31 cellular contexts compared by ENCODE assay signal in genomic region chr4:169630069-169630468, GRCh38.
"Had no signal": no experiment of that assay in that cellular context is flagged by ENCODE, and none has a peak within 500 bp of the region (broad histone marks: within the 10 kb centered on the region; RNA-seq: fewer than 3 reads in every experiment).

No MANE protein-coding gene starts in this region.

- H3K36me3 ChIP-seq: gastrocnemius medialis, lower lobe of right lung, neutrophil, pancreas, right lobe of liver, tibial artery had no signal

- H3K27me3 ChIP-seq: dorsolateral prefrontal cortex, gastrocnemius medialis, hepatocyte, neutrophil, pancreas, right lobe of liver, testis, tibial artery had no signal

- H3K9me3 Mint-ChIP-seq: mesothelial cell of epicardium; naive B cell; natural killer cell treated with Interleukin-12 subunit alpha and Interleukin-12 subunit beta and Interleukin-15 and Interleukin-18, amount 100 ng/mL, for 72 hours; stimulated activated memory B cell treated with anti-CD40 and anti-IgM and Interleukin-4, amounts not matched to agents 10 μg/mL and 1 μg/mL and 100 μg/mL, for 72 hours; type B pancreatic cell had no signal

- H3K9me3 ChIP-seq: gastrocnemius medialis, lower lobe of right lung, mucosa of descending colon, neutrophil, pancreas, right lobe of liver, testis, tibial artery had no signal

- H3K36me3 Mint-ChIP-seq: natural killer cell treated with Interleukin-12 subunit alpha and Interleukin-12 subunit beta and Interleukin-15 and Interleukin-18, amount 100 ng/mL, for 72 hours had no signal

- H3K27ac ChIP-seq: dorsolateral prefrontal cortex, epithelial cell of prostate, gastrocnemius medialis, hepatocyte, lower lobe of right lung, neutrophil, pancreas, right lobe of liver, testis, tibial artery had no signal

- ATAC-seq: esophagus mucosa; gastrocnemius medialis; left colon; left ventricle myocardium superior; lower lobe of right lung; mucosa of descending colon; natural killer cell treated with Interleukin-12 subunit alpha and Interleukin-12 subunit beta and Interleukin-15 and Interleukin-18, amount 100 ng/mL, for 72 hours; pancreas; right lobe of liver; stimulated activated memory B cell treated with anti-CD40 and anti-IgM and Interleukin-4, amounts not matched to agents 10 μg/mL and 1 μg/mL and 100 μg/mL, for 72 hours; stimulated activated naive CD8-positive, alpha-beta T cell treated with anti-CD3 and anti-CD28 coated beads, Interleukin-15, Interleukin-2, amounts not matched to agents 100 U/mL and 50 U/mL, for 24 hours had no signal

- H3K27me3 Mint-ChIP-seq: naive B cell; natural killer cell treated with Interleukin-12 subunit alpha and Interleukin-12 subunit beta and Interleukin-15 and Interleukin-18, amount 100 ng/mL, for 72 hours; stimulated activated memory B cell treated with anti-CD40 and anti-IgM and Interleukin-4, amounts not matched to agents 10 μg/mL and 1 μg/mL and 100 μg/mL, for 72 hours; type B pancreatic cell had no signal

- H3K4me3 Mint-ChIP-seq: endodermal cell; mesothelial cell of epicardium; natural killer cell treated with Interleukin-12 subunit alpha and Interleukin-12 subunit beta and Interleukin-15 and Interleukin-18, amount 100 ng/mL, for 72 hours; neural crest cell; stimulated activated memory B cell treated with anti-CD40 and anti-IgM and Interleukin-4, amounts not matched to agents 10 μg/mL and 1 μg/mL and 100 μg/mL, for 72 hours; type B pancreatic cell had no signal

- FAIRE-seq: islet of Langerhans, pancreas, small intestine had no signal

- H3K4me2 ChIP-seq: hepatocyte had no signal

- H3K27ac Mint-ChIP-seq: endodermal cell; mesothelial cell of epicardium; natural killer cell treated with Interleukin-12 subunit alpha and Interleukin-12 subunit beta and Interleukin-15 and Interleukin-18, amount 100 ng/mL, for 72 hours; stimulated activated memory B cell treated with anti-CD40 and anti-IgM and Interleukin-4, amounts not matched to agents 10 μg/mL and 1 μg/mL and 100 μg/mL, for 72 hours; type B pancreatic cell had no signal

- H2AFZ ChIP-seq: hepatocyte had no signal

- DNase-seq: dorsolateral prefrontal cortex; effector CD4-positive, alpha-beta T cell; endodermal cell; foreskin fibroblast; gastrocnemius medialis; head of caudate nucleus; left colon; left ventricle myocardium superior; lower lobe of right lung; mucosa of descending colon; naive B cell; pancreas; retina; right lobe of liver; small intestine; stimulated activated CD4-positive, alpha-beta T cell treated with anti-CD3 and anti-CD28 coated beads, Interleukin-2, amount 100 ng/mL, for 24 hours; stimulated activated CD4-positive, alpha-beta T cell treated with anti-CD3 and anti-CD28 coated beads, Interleukin-4, amount 100 ng/mL, for 24 hours; stimulated activated naive CD8-positive, alpha-beta T cell treated with anti-CD3 and anti-CD28 coated beads, Interleukin-15, Interleukin-2, amounts not matched to agents 100 U/mL and 50 U/mL, for 24 hours; substantia nigra; testis; tibial artery had no signal

- H3K4me1 ChIP-seq: testis, tibial artery had no signal

- H3K4me3 ChIP-seq: dorsolateral prefrontal cortex, gastrocnemius medialis, hepatocyte, lower lobe of right lung, mucosa of descending colon, pancreas, right lobe of liver, testis, tibial artery had no signal

- H3K4me1 Mint-ChIP-seq: neural crest cell had no signal
